Comparison of ENCODE assay signal across 28 cellular contexts in the genomic region with DNA sequence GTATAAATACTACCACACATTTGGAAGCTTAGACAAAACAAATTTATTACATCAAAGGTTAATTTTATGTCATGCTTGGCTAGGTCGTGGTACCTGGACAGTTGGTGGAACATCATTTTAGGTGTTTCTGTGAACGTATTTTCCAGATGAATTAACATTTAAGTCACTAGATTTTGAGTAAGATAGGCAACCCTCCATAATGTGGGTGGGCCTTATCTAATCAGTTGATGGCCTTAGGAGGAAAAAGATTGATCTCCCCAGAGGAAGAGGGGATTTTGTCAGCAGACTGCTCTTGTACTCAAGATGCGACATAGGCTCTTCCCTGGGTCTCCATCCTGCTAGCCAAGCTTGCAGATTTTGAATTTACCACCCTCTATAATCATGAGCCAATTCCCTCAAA.
"Had no signal": no experiment of that assay in that cellular context is flagged by ENCODE, and none has a peak within 500 bp of the region (broad histone marks: within the 10 kb centered on the region; RNA-seq: fewer than 3 reads in every experiment).

No MANE protein-coding gene starts in this region.

- H3K27ac ChIP-seq: stomach, suprapubic skin, testis, thoracic aorta, thyroid gland, tibial artery, tibial nerve, transverse colon, upper lobe of left lung, upper lobe of right lung, uterus, vagina had no signal

- H3K4me1 ChIP-seq: stomach, suprapubic skin, testis, thyroid gland, tibial artery, tibial nerve, transverse colon, upper lobe of left lung, upper lobe of right lung, uterus, vagina had no signal

- H3K4me1 Mint-ChIP-seq: stimulated activated effector memory CD8-positive, alpha-beta T cell treated with anti-CD3 and anti-CD28 coated beads, Interleukin-12 subunit alpha, Interleukin-12 subunit beta, amount 100 ng/mL, for 72 hours; stimulated activated memory B cell treated with anti-CD40 and anti-IgM and Interleukin-4, amounts not matched to agents 10 μg/mL and 1 μg/mL and 100 μg/mL, for 72 hours; stimulated activated naive B cell treated with anti-CD40 and anti-IgM and Interleukin-4, amounts not matched to agents 10 μg/mL and 1 μg/mL and 100 μg/mL, for 72 hours; stimulated activated naive CD8-positive, alpha-beta T cell treated with anti-CD3 and anti-CD28 coated beads, Interleukin-15, amount 100 ng/mL, for 72 hours had no signal

- ATAC-seq: stimulated activated effector memory CD8-positive, alpha-beta T cell treated with anti-CD3 and anti-CD28 coated beads, Interleukin-12 subunit alpha, Interleukin-12 subunit beta, amount 100 ng/mL, for 72 hours; stimulated activated memory B cell treated with anti-CD40 and anti-IgM and Interleukin-4, amounts not matched to agents 10 μg/mL and 1 μg/mL and 100 μg/mL, for 72 hours; stimulated activated naive B cell treated with anti-CD40 and anti-IgM and Interleukin-4, amounts not matched to agents 10 μg/mL and 1 μg/mL and 100 μg/mL, for 72 hours; stimulated activated naive CD8-positive, alpha-beta T cell treated with anti-CD3 and anti-CD28 coated beads, Interleukin-15, amount 100 ng/mL, for 72 hours; stimulated activated naive CD8-positive, alpha-beta T cell treated with anti-CD3 and anti-CD28 coated beads, Interleukin-15, Interleukin-2, amounts not matched to agents 100 U/mL and 50 U/mL, for 24 hours; upper lobe of right lung had no signal

- H3K36me3 Mint-ChIP-seq: stimulated activated effector memory CD8-positive, alpha-beta T cell treated with anti-CD3 and anti-CD28 coated beads, Interleukin-12 subunit alpha, Interleukin-12 subunit beta, amount 100 ng/mL, for 72 hours; stimulated activated memory B cell treated with anti-CD40 and anti-IgM and Interleukin-4, amounts not matched to agents 10 μg/mL and 1 μg/mL and 100 μg/mL, for 72 hours; stimulated activated naive B cell treated with anti-CD40 and anti-IgM and Interleukin-4, amounts not matched to agents 10 μg/mL and 1 μg/mL and 100 μg/mL, for 72 hours; type B pancreatic cell had no signal

- H3K9me3 ChIP-seq: suprapubic skin, testis, thoracic aorta, thyroid gland, transverse colon, upper lobe of left lung, upper lobe of right lung, uterus, vagina had no signal

- DNase-seq: stimulated activated CD4-positive, alpha-beta T cell treated with anti-CD3 and anti-CD28 coated beads, Interleukin-2, amount 100 ng/mL, for 48 hours; stimulated activated CD4-positive, alpha-beta T cell treated with anti-CD3 and anti-CD28 coated beads, Interleukin-4, amount 100 ng/mL, for 1 hour; stimulated activated CD4-positive, alpha-beta T cell treated with anti-CD3 and anti-CD28 coated beads, Interleukin-4, amount 100 ng/mL, for 24 hours; stimulated activated CD4-positive, alpha-beta T cell treated with anti-CD3 and anti-CD28 coated beads, Interleukin-4, amount 100 ng/mL, for 4 hours; stimulated activated CD8-positive, alpha-beta memory T cell treated with anti-CD3 and anti-CD28 coated beads, Interleukin-4, amount 100 ng/mL, for 48 hours; stimulated activated naive B cell treated with anti-CD40 and anti-IgM and Interleukin-4, amounts not matched to agents 10 μg/mL and 1 μg/mL and 100 μg/mL, for 72 hours; stimulated activated naive CD4-positive, alpha-beta T cell; stimulated activated naive CD4-positive, alpha-beta T cell treated with Interleukin-2 at 50 U/mL for 16 hours; stimulated activated naive CD8-positive, alpha-beta T cell treated with anti-CD3 and anti-CD28 coated beads, Interleukin-15, amount 100 ng/mL, for 72 hours; stimulated activated naive CD8-positive, alpha-beta T cell treated with anti-CD3 and anti-CD28 coated beads, Interleukin-15, Interleukin-2, amounts not matched to agents 100 U/mL and 50 U/mL, for 24 hours; stomach; substantia nigra; testis; thyroid gland; tibial artery; transverse colon; upper lobe of left lung; upper lobe of right lung; uterus had no signal

- H3K27me3 Mint-ChIP-seq: stimulated activated memory B cell treated with anti-CD40 and anti-IgM and Interleukin-4, amounts not matched to agents 10 μg/mL and 1 μg/mL and 100 μg/mL, for 72 hours; stimulated activated naive B cell treated with anti-CD40 and anti-IgM and Interleukin-4, amounts not matched to agents 10 μg/mL and 1 μg/mL and 100 μg/mL, for 72 hours; stimulated activated naive CD8-positive, alpha-beta T cell treated with anti-CD3 and anti-CD28 coated beads, Interleukin-15, amount 100 ng/mL, for 72 hours; stimulated activated naive CD8-positive, alpha-beta T cell treated with anti-CD3 and anti-CD28 coated beads, Interleukin-15, Interleukin-2, amounts not matched to agents 100 ng/mL and 50 ng/mL, for 24 hours; type B pancreatic cell had no signal

- H3K27ac Mint-ChIP-seq: stimulated activated effector memory CD8-positive, alpha-beta T cell treated with anti-CD3 and anti-CD28 coated beads, Interleukin-12 subunit alpha, Interleukin-12 subunit beta, amount 100 ng/mL, for 72 hours; stimulated activated memory B cell treated with anti-CD40 and anti-IgM and Interleukin-4, amounts not matched to agents 10 μg/mL and 1 μg/mL and 100 μg/mL, for 72 hours; stimulated activated naive B cell treated with anti-CD40 and anti-IgM and Interleukin-4, amounts not matched to agents 10 μg/mL and 1 μg/mL and 100 μg/mL, for 72 hours; stimulated activated naive CD8-positive, alpha-beta T cell treated with anti-CD3 and anti-CD28 coated beads, Interleukin-15, amount 100 ng/mL, for 72 hours; stimulated activated naive CD8-positive, alpha-beta T cell treated with anti-CD3 and anti-CD28 coated beads, Interleukin-15, Interleukin-2, amounts not matched to agents 100 ng/mL and 50 ng/mL, for 24 hours; type B pancreatic cell had no signal

- H3K36me3 ChIP-seq: stomach, suprapubic skin, thoracic aorta, thyroid gland, tibial artery, tibial nerve, transverse colon, upper lobe of left lung, upper lobe of right lung, uterus, vagina had no signal

- H3K4me3 ChIP-seq: stomach, suprapubic skin, testis, thoracic aorta, thyroid gland, tibial artery, tibial nerve, transverse colon, upper lobe of left lung, upper lobe of right lung, uterus, vagina had no signal

- H3K27me3 ChIP-seq: stomach, suprapubic skin, testis, thyroid gland, tibial artery, tibial nerve, transverse colon, upper lobe of left lung, upper lobe of right lung, uterus, vagina had no signal

- H3K4me3 Mint-ChIP-seq: stimulated activated effector memory CD8-positive, alpha-beta T cell treated with anti-CD3 and anti-CD28 coated beads, Interleukin-12 subunit alpha, Interleukin-12 subunit beta, amount 100 ng/mL, for 72 hours; stimulated activated memory B cell treated with anti-CD40 and anti-IgM and Interleukin-4, amounts not matched to agents 10 μg/mL and 1 μg/mL and 100 μg/mL, for 72 hours; stimulated activated naive B cell treated with anti-CD40 and anti-IgM and Interleukin-4, amounts not matched to agents 10 μg/mL and 1 μg/mL and 100 μg/mL, for 72 hours; stimulated activated naive CD8-positive, alpha-beta T cell treated with anti-CD3 and anti-CD28 coated beads, Interleukin-15, amount 100 ng/mL, for 72 hours; stimulated activated naive CD8-positive, alpha-beta T cell treated with anti-CD3 and anti-CD28 coated beads, Interleukin-15, Interleukin-2, amounts not matched to agents 100 ng/mL and 50 ng/mL, for 24 hours; type B pancreatic cell had no signal

- H3K9me3 Mint-ChIP-seq: type B pancreatic cell had no signal

- FAIRE-seq: urothelium cell line had no signal
